1 cellular context compared by ENCODE assay signal in genomic region chr5:173090626-173091025, GRCh38.
TF ChIP-seq lines count a peak whose summit lies in the region.

No MANE protein-coding gene starts in this region.

TF ChIP-seq in SK-N-SH, 30 proteins besides CTCF, POLR2A, EP300 and RAD21:
- TF ChIP-seq FOXM1 (IDR thresholded peaks at IDR 0.05; ENCODE audit: low read depth): no peak
- TF ChIP-seq TAF1 (IDR thresholded peaks at IDR 0.05; ENCODE audit: borderline replicate concordance, low read depth, low read length): no peak
- TF ChIP-seq GATA2 (CRISPR knock-in tag; IDR thresholded peaks at IDR 0.05): no peak
- no peak for TF ChIP-seq JUND (IDR thresholded peaks at IDR 0.05)
- no peak for TF ChIP-seq EZH2phosphoT487 (IDR thresholded peaks at IDR 0.05; ENCODE audit: borderline replicate concordance, low read depth)
- TF ChIP-seq PBX3 (IDR thresholded peaks at IDR 0.05): no peak
- TF ChIP-seq CHD2 (IDR thresholded peaks at IDR 0.05; ENCODE audit: low read length, partially characterized antibody): no peak
- no peak for TF ChIP-seq USF2 (IDR thresholded peaks at IDR 0.05; ENCODE audit: borderline replicate concordance, low read depth, low read length)
